12 cellular contexts compared by ENCODE assay signal in genomic region chr18:44599409-44599808, GRCh38.
DNase-seq lines count a peak whose midpoint lies in the region; ATAC-seq and TF ChIP-seq lines count a peak whose summit lies in the region.
"Had no signal": no experiment of that assay in that cellular context is flagged by ENCODE, and none has a peak within 500 bp of the region (broad histone marks: within the 10 kb centered on the region; RNA-seq: fewer than 3 reads in every experiment).

No MANE protein-coding gene starts in this region.

- TF ChIP-seq RAD21 in SK-N-SH (IDR thresholded peaks at IDR 0.05; ENCODE audit: low read length): no peak

- H3K9ac ChIP-seq in SK-N-SH: no peak overlapping the region

- POLR2A ChIA-PET in SK-N-SH (lab: Yijun Ruan, JAX): no interaction called here

- WGBS in SK-N-SH (ENCODE audit: low lambda C conversion rate): 59% methylated on average over 3 of the region's 3 CpGs

- no peaks in the 10 kb centered on the region for H3K79me2 ChIP-seq in SK-N-SH (ENCODE audit: insufficient read depth)

- no peaks in the 10 kb centered on the region for H3K36me3 ChIP-seq in SK-N-SH (replicated peaks in 1 of 2; ENCODE audit: control insufficient read depth in 1 of 2, insufficient read depth in 2 of 2, low read length in 1 of 2)

- no peak for ATAC-seq in GM21526 (IDR thresholded peaks at IDR 0.05; ENCODE audit: low FRiP score, unreplicated experiment)
- no peak for ATAC-seq in HG03565 (IDR thresholded peaks at IDR 0.05; ENCODE audit: unreplicated experiment)
- ATAC-seq: activated CD8-positive, alpha-beta T cell treated with anti-CD3 and anti-CD28 coated beads for 36 hours had no signal

- H3K4me1 ChIP-seq in SK-N-SH (ENCODE audit: control insufficient read depth in 1 of 2, insufficient read depth in 2 of 2, low read depth in 1 of 2, low read length in 1 of 2): peaks cover 0 to 20% of the 10 kb centered on the region in 2 experiments; a peak in 3 of 4 replicates

- peaks cover 6% of the 10 kb centered on the region for H3F3A ChIP-seq in SK-N-SH (replicated peaks; ENCODE audit: insufficient read depth)

- 0 out of 4 replicates have a peak, but pooled peaks of 1 of the 2 experiments have one; percentile 14 for TF ChIP-seq EP300 in SK-N-SH (IDR thresholded peaks at IDR 0.05; ENCODE audit: borderline replicate concordance in 1 of 2, low read depth in 1 of 2, low read length in 1 of 2)

- no peak overlapping the region for H2AFZ ChIP-seq in SK-N-SH (ENCODE audit: low read depth)

- no peaks in the 10 kb centered on the region for H3K9me2 ChIP-seq in SK-N-SH

- H4K20me1 ChIP-seq in SK-N-SH (ENCODE audit: insufficient read depth): no peaks in the 10 kb centered on the region

- H3K4me3 ChIP-seq in SK-N-SH (ENCODE audit: low read depth in 2 of 2, low read length in 1 of 2): no peak overlapping the region

- H3K27me3 ChIP-seq in SK-N-SH (ENCODE audit: insufficient read depth): no peaks in the 10 kb centered on the region

- CTCF ChIA-PET in SK-N-SH (lab: Yijun Ruan, JAX): no interaction called here

- no peak overlapping the region; the same call in 1 of the 2 replicates for H3K4me2 ChIP-seq in SK-N-SH

- no peaks in the 10 kb centered on the region for H3K9me3 ChIP-seq in SK-N-SH

- no peak overlapping the region; a peak in 1 of 4 replicates for H3K27ac ChIP-seq in SK-N-SH (ENCODE audit: low read depth in 2 of 2, low read length in 1 of 2)

- DNase-seq in Ammon's horn (ENCODE audit: low spot score) (peak; percentile 84), SK-N-SH (no peak), fibroblast of peridontal ligament (ENCODE audit: extremely low read depth) (peak; percentile 78), mucosa of gallbladder (ENCODE audit: low spot score) (peak; percentile 24), NCI-H526 (lab: John Stamatoyannopoulos, UW) (no peak), CD1c-positive myeloid dendritic cell (ENCODE audit: extremely low spot score) (no peak)
- DNase-seq: activated CD8-positive, alpha-beta T cell treated with anti-CD3 and anti-CD28 coated beads for 36 hours; AML-193; GDM1; NCI-H510A treated with DMSO at 0.1 percent for 48 hours had no signal

- TF ChIP-seq CTCF in SK-N-SH (IDR thresholded peaks at IDR 0.05): no peak

TF ChIP-seq in SK-N-SH, 30 proteins besides CTCF, POLR2A, EP300 and RAD21:
- TF ChIP-seq JUND (IDR thresholded peaks at IDR 0.05): 0 out of 2 replicates have a peak, but pooled peaks have one; percentile 17
- TF ChIP-seq RCOR1 (IDR thresholded peaks at IDR 0.05; ENCODE audit: low read length): no peak
- peak; percentile 12; the same call in 1 of the 2 replicates for TF ChIP-seq FOSL2 (IDR thresholded peaks at IDR 0.05; ENCODE audit: borderline replicate concordance, low read depth)
- TF ChIP-seq CHD2 (IDR thresholded peaks at IDR 0.05; ENCODE audit: low read length, partially characterized antibody): no peak
- no peak for TF ChIP-seq GATA2 (CRISPR knock-in tag; IDR thresholded peaks at IDR 0.05)
- TF ChIP-seq NFIC (IDR thresholded peaks at IDR 0.05; ENCODE audit: borderline replicate concordance): peak; percentile 7; the same call in 1 of the 2 replicates

Comparison
In these comparisons a context has a peak if more than half of its experiments do, and no peak if none do; other contexts are left out.
1. DNase-seq: peak in Ammon's horn (single experiment), fibroblast of peridontal ligament (single experiment) and mucosa of gallbladder (single experiment); none in SK-N-SH (single experiment), NCI-H526 (0 of 2) and CD1c-positive myeloid dendritic cell (single experiment).